In genomic region chr6:128065072-128065471, GRCh38 we compare ENCODE assay signal across 22 cellular contexts.
"Had no signal": no experiment of that assay in that cellular context is flagged by ENCODE, and none has a peak within 500 bp of the region (broad histone marks: within the 10 kb centered on the region; RNA-seq: fewer than 3 reads in every experiment).

No MANE protein-coding gene starts in this region.

- H3K36me3 ChIP-seq: SJCRH30 had no signal

- H2AFZ ChIP-seq: PC-9 had no signal

- H3K4me3 ChIP-seq: K562, PC-9, Peyer's patch, SJCRH30 had no signal

- ATAC-seq: K562, Right ventricle myocardium inferior had no signal

- H3K9me3 ChIP-seq: Peyer's patch, SJCRH30 had no signal

- DNase-seq: Kasumi-1; MV-4-11; NCI-H1048; NCI-H1105; NCI-H1417; NCI-H1436 treated with DMSO at 0.1 percent for 48 hours; NCI-H1694; NCI-H187 treated with DMSO at 0.1 percent for 48 hours; NCI-H2029 treated with DMSO at 0.1 percent for 48 hours; NCI-H2171 treated with DMSO at 0.1 percent for 48 hours; NCI-H345; NCI-H446 treated with DMSO at 0.1 percent for 48 hours; NCI-H510A treated with DMSO at 0.1 percent for 48 hours; NCI-H526; NK-92 treated with Interleukin-12 subunit alpha and Interleukin-12 subunit beta, amount 100 ng/mL, for 24 hours; PC-9; Peyer's patch; SHP77 treated with DMSO at 0.1 percent for 48 hours; SJCRH30 had no signal

- H3K4me2 ChIP-seq: KMS-11, PC-9 had no signal

- H3K9ac ChIP-seq: KMS-11 had no signal

- H3K27ac ChIP-seq: KMS-11, PC-9, Peyer's patch, SJCRH30 had no signal

- H3K4me1 ChIP-seq: Peyer's patch, SJCRH30 had no signal

- FAIRE-seq: K562 had no signal

- H3K27me3 ChIP-seq: Peyer's patch, SJCRH30 had no signal
